16 cellular contexts compared by ENCODE assay signal in the genomic region with DNA sequence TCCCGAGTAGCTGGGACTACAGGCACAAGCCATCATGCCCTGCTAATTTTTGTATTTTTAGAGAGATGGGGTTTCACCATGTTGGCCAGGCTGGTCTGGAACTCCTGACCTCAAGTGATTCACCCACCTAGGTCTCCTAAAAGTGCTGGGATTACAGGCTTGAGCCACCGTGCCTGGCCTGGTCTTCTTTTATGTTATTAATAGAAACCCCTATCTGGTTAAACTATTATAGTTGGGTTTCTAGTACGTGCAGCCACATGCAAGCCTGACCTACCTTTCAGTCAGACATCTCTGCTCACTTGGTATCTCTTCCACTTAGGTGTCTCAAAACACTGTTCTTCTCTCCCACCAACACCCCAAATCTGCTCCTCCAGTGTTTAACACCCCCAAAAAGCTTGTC. TPM values are rescaled to one million over a fixed set of nuclear protein-coding genes. Genes with fewer than 3 reads are reported as not detected.
A peak's percentile ranks its signal among the peaks of the same experiment; 100 is the strongest.
DNase-seq lines count a peak whose midpoint lies in the region; ATAC-seq and TF ChIP-seq lines count a peak whose summit lies in the region.
"Had no signal": no experiment of that assay in that cellular context is flagged by ENCODE, and none has a peak within 500 bp of the region (broad histone marks: within the 10 kb centered on the region; RNA-seq: fewer than 3 reads in every experiment).

No MANE protein-coding gene starts in this region.

- peaks cover 4% of the 10 kb centered on the region for H3K36me3 Mint-ChIP-seq in natural killer cell treated with Interleukin-12 subunit alpha and Interleukin-12 subunit beta and Interleukin-15 and Interleukin-18, amount 100 ng/mL, for 72 hours
- H3K36me3 Mint-ChIP-seq in natural killer cell, result no peaks in the 10 kb centered on the region
- no peaks in the 10 kb centered on the region for H3K36me3 Mint-ChIP-seq in activated CD4-positive, alpha-beta memory T cell treated with anti-CD3 and anti-CD28 coated beads for 36 hours
- H3K36me3 Mint-ChIP-seq: CD4-positive, alpha-beta memory T cell had no signal

- no peaks in the 10 kb centered on the region for H3K4me1 Mint-ChIP-seq in natural killer cell treated with Interleukin-12 subunit alpha and Interleukin-12 subunit beta and Interleukin-15 and Interleukin-18, amount 100 ng/mL, for 72 hours (ENCODE audit: low read depth in 2 of 2)
- H3K4me1 Mint-ChIP-seq in natural killer cell, result peaks cover 0 to 8% of the 10 kb centered on the region in 2 donors
- no peaks in the 10 kb centered on the region for H3K4me1 Mint-ChIP-seq in activated CD4-positive, alpha-beta memory T cell treated with anti-CD3 and anti-CD28 coated beads for 36 hours (ENCODE audit: low read depth)
- H3K4me1 Mint-ChIP-seq: CD4-positive, alpha-beta memory T cell had no signal

- no peak overlapping the region for H3K4me3 Mint-ChIP-seq in natural killer cell treated with Interleukin-12 subunit alpha and Interleukin-12 subunit beta and Interleukin-15 and Interleukin-18, amount 100 ng/mL, for 72 hours
- H3K4me3 Mint-ChIP-seq in natural killer cell, result no peak overlapping the region
- H3K4me3 Mint-ChIP-seq in activated CD4-positive, alpha-beta memory T cell treated with anti-CD3 and anti-CD28 coated beads for 36 hours, result no peak overlapping the region
- H3K4me3 Mint-ChIP-seq: CD4-positive, alpha-beta memory T cell; GM23338 had no signal

- H3K27ac Mint-ChIP-seq in natural killer cell treated with Interleukin-12 subunit alpha and Interleukin-12 subunit beta and Interleukin-15 and Interleukin-18, amount 100 ng/mL, for 72 hours, result no peak overlapping the region
- H3K27ac Mint-ChIP-seq in natural killer cell, result no peak overlapping the region
- no peak overlapping the region for H3K27ac Mint-ChIP-seq in activated CD4-positive, alpha-beta memory T cell treated with anti-CD3 and anti-CD28 coated beads for 36 hours
- H3K27ac Mint-ChIP-seq: GM23338 had no signal

- POLR2A ChIA-PET in activated CD4-positive, alpha-beta memory T cell treated with anti-CD3 and anti-CD28 coated beads for 36 hours (lab: Charles Lee), result no interaction called here

- H3K27ac ChIP-seq in esophagus muscularis mucosa (replicated peaks in 1 of 4) (peak overlapping the region; percentile 64 to 82 (median 74)), upper lobe of left lung (no peak overlapping the region)
- H3K27ac ChIP-seq: C4-2B had no signal

- H3K36me3 ChIP-seq in esophagus muscularis mucosa (peaks cover 11 to 36% (median 14%) of the 10 kb centered on the region in 4 donors), upper lobe of left lung (peaks cover 0 to 39% (median 2%) of the 10 kb centered on the region in 4 donors)

- ATAC-seq in natural killer cell treated with Interleukin-12 subunit alpha and Interleukin-12 subunit beta and Interleukin-15 and Interleukin-18, amount 100 ng/mL, for 72 hours, result no peak
- ATAC-seq in natural killer cell (no peak), upper lobe of left lung (ENCODE audit: low FRiP score in 2 of 2) (no peak), GM21576 (IDR thresholded peaks at IDR 0.05; ENCODE audit: unreplicated experiment) (no peak)
- ATAC-seq: GM23338, HepG2 had no signal

- peak; percentile 13 for DNase-seq in natural killer cell treated with Interleukin-12 subunit alpha and Interleukin-12 subunit beta and Interleukin-15 and Interleukin-18, amount 100 ng/mL, for 72 hours (ENCODE audit: low spot score)
- DNase-seq in natural killer cell, result no peak
- no peak for DNase-seq in esophagus muscularis mucosa (ENCODE audit: extremely low spot score)
- DNase-seq in posterior vena cava (ENCODE audit: low spot score), result peak; percentile 35
- DNase-seq in activated CD4-positive, alpha-beta memory T cell treated with anti-CD3 and anti-CD28 coated beads for 36 hours, result no peak
- no peak for DNase-seq in upper lobe of left lung
- DNase-seq in activated T-cell treated with anti-CD3 and anti-CD28 coated beads, Interleukin-2, amount 50 U/mL, for 48 hours, result no peak
- DNase-seq: ACHN; CD4-positive, alpha-beta memory T cell; DMS79 treated with DMSO at 0.1 percent for 48 hours; EL; H7 had no signal

- H3K4me1 ChIP-seq in esophagus muscularis mucosa, result peaks cover 8 to 30% (median 17%) of the 10 kb centered on the region in 4 donors
- no peaks in the 10 kb centered on the region for H3K4me1 ChIP-seq in upper lobe of left lung

- H3K4me3 ChIP-seq in esophagus muscularis mucosa (no peak overlapping the region), upper lobe of left lung (no peak overlapping the region)
- H3K4me3 ChIP-seq: GM23338 had no signal

- intact Hi-C loops in natural killer cell (cut with micrococcal nuclease) (no loop called here), esophagus muscularis mucosa (cut with DNase I) (no loop called here), posterior vena cava (cut with DNase I) (no loop called here)
- intact Hi-C loops in activated CD4-positive, alpha-beta memory T cell treated with anti-CD3 and anti-CD28 coated beads for 36 hours (cut with micrococcal nuclease), result no loop called here

- H3K27me3 ChIP-seq in esophagus muscularis mucosa, result no peaks in the 10 kb centered on the region
- H3K27me3 ChIP-seq in upper lobe of left lung, result no peaks in the 10 kb centered on the region

- CTCF ChIA-PET in activated CD4-positive, alpha-beta memory T cell treated with anti-CD3 and anti-CD28 coated beads for 36 hours (lab: Charles Lee), result no interaction called here

- TF ChIP-seq CTCF in natural killer cell (IDR thresholded peaks at IDR 0.05) (no peak), esophagus muscularis mucosa (IDR thresholded peaks at IDR 0.05) (no peak), upper lobe of left lung (IDR thresholded peaks at IDR 0.05) (no peak)

- no peak for TF ChIP-seq EP300 in esophagus muscularis mucosa (IDR thresholded peaks at IDR 0.05)
- TF ChIP-seq EP300 in upper lobe of left lung (IDR thresholded peaks at IDR 0.05), result no peak

- H3K27me3 Mint-ChIP-seq in natural killer cell treated with Interleukin-12 subunit alpha and Interleukin-12 subunit beta and Interleukin-15 and Interleukin-18, amount 100 ng/mL, for 72 hours, result no peaks in the 10 kb centered on the region
- H3K27me3 Mint-ChIP-seq in natural killer cell (ENCODE audit: low read depth in 2 of 2), result no peaks in the 10 kb centered on the region
- H3K27me3 Mint-ChIP-seq in activated CD4-positive, alpha-beta memory T cell treated with anti-CD3 and anti-CD28 coated beads for 36 hours, result no peaks in the 10 kb centered on the region
- H3K27me3 Mint-ChIP-seq: CD4-positive, alpha-beta memory T cell had no signal

- TF ChIP-seq POLR2A in esophagus muscularis mucosa (IDR thresholded peaks at IDR 0.05; ENCODE audit: low read depth), result no peak
- no peak for TF ChIP-seq POLR2A in upper lobe of left lung (IDR thresholded peaks at IDR 0.05)

- no peaks in the 10 kb centered on the region for H3K9me3 Mint-ChIP-seq in natural killer cell treated with Interleukin-12 subunit alpha and Interleukin-12 subunit beta and Interleukin-15 and Interleukin-18, amount 100 ng/mL, for 72 hours
- H3K9me3 Mint-ChIP-seq in natural killer cell, result no peaks in the 10 kb centered on the region
- H3K9me3 Mint-ChIP-seq in activated CD4-positive, alpha-beta memory T cell treated with anti-CD3 and anti-CD28 coated beads for 36 hours, result no peaks in the 10 kb centered on the region
- H3K9me3 Mint-ChIP-seq: CD4-positive, alpha-beta memory T cell; GM23338 had no signal

- H3K9me3 ChIP-seq in esophagus muscularis mucosa, result no peaks in the 10 kb centered on the region
- no peaks in the 10 kb centered on the region for H3K9me3 ChIP-seq in upper lobe of left lung

- 62% methylated on average over 3 of the region's 3 CpGs for WGBS in esophagus muscularis mucosa
- WGBS in upper lobe of left lung, 2 donors, result 80 to 85% methylated on average over 3 of the region's 3 CpGs

RNA-seq across cellular contexts. Expression of gene PSEN2, which starts 34.4 kb away (rescaled TPM):
- total RNA-seq in natural killer cell treated with Interleukin-12 subunit alpha and Interleukin-12 subunit beta and Interleukin-15 and Interleukin-18, amount 100 ng/mL, for 72 hours, result 10 to 100 TPM; 20.3 to 21.8 TPM
- total RNA-seq in natural killer cell (10 to 100 TPM; 12.6 to 22.8 (median 14.9) TPM), esophagus muscularis mucosa (10 to 100 TPM; 37.8 to 56.9 (median 47.1) TPM), posterior vena cava (10 to 100 TPM; 22.0 to 24.3 TPM), upper lobe of left lung (10 to 100 TPM; 31.2 to 70.9 (median 37.6) TPM)
- 1 to 10 TPM; 4.5 to 5.3 TPM for total RNA-seq in activated CD4-positive, alpha-beta memory T cell treated with anti-CD3 and anti-CD28 coated beads for 36 hours

RNA-seq across cellular contexts. Expression of gene COQ8A, which starts 35.3 kb away (rescaled TPM):
- 10 to 100 TPM; 12.3 to 28.4 TPM for total RNA-seq in natural killer cell treated with Interleukin-12 subunit alpha and Interleukin-12 subunit beta and Interleukin-15 and Interleukin-18, amount 100 ng/mL, for 72 hours
- 10 to 100 TPM; 42.9 to 59.7 (median 56.2) TPM for total RNA-seq in natural killer cell
- total RNA-seq in esophagus muscularis mucosa, result 100 to 1,000 TPM in 1 of 4 donors, 10 to 100 TPM in 3; 73.1 to 118 (median 80.9) TPM
- total RNA-seq in posterior vena cava, result 10 to 100 TPM; 15.4 to 21.1 TPM
- total RNA-seq in activated CD4-positive, alpha-beta memory T cell treated with anti-CD3 and anti-CD28 coated beads for 36 hours, result 10 to 100 TPM; 19.8 to 22.2 TPM
- total RNA-seq in upper lobe of left lung, result 100 to 1,000 TPM in 1 of 6 donors, 10 to 100 TPM in 5; 27.1 to 105 (median 44.6) TPM

Comparison
In these comparisons a context has a peak if more than half of its experiments do, and no peak if none do; other contexts are left out.
1. DNase-seq: peak in natural killer cell treated with Interleukin-12 subunit alpha and Interleukin-12 subunit beta and Interleukin-15 and Interleukin-18, amount 100 ng/mL, for 72 hours (single experiment) and posterior vena cava (single experiment); none in natural killer cell (single experiment), esophagus muscularis mucosa (single experiment), activated CD4-positive, alpha-beta memory T cell treated with anti-CD3 and anti-CD28 coated beads for 36 hours (single experiment), upper lobe of left lung (0 of 2) and activated T-cell treated with anti-CD3 and anti-CD28 coated beads, Interleukin-2, amount 50 U/mL, for 48 hours (0 of 2).
2. H3K27ac ChIP-seq: peak in esophagus muscularis mucosa (4 of 4); none in upper lobe of left lung (0 of 4).